In the genomic region with DNA sequence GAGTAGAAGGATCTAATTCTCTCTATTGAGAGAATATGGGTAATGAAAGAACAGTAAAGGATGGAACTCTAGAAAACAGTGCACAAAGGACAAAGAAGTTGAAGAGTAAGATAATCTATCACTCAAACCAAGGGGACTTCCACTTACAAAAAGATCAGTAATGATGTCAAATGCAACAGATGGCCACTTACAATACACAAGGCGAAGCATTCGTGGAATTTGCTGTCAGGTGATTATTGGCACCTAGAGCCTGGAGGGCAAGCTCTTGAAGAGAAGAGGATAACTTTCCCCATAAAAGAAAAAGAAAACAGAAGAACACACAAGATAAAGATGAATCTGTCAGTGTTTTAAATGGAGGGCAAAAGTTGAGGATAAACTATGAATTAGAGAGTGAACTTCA, we compare ENCODE assay signal across 18 cellular contexts.
DNase-seq lines count a peak whose midpoint lies in the region; ATAC-seq, FAIRE-seq and TF ChIP-seq lines count a peak whose summit lies in the region.
"Had no signal": no experiment of that assay in that cellular context is flagged by ENCODE, and none has a peak within 500 bp of the region (broad histone marks: within the 10 kb centered on the region; RNA-seq: fewer than 3 reads in every experiment).

No MANE protein-coding gene starts in this region.

- H3K18ac ChIP-seq in IMR-90 (ENCODE audit: low read depth, low read length): peak overlapping the region; percentile 98
- H3K18ac ChIP-seq in H1 (ENCODE audit: extremely low read depth, low read length): no peak overlapping the region

- H3K23ac ChIP-seq in IMR-90 (ENCODE audit: low read depth, low read length): peak overlapping the region; percentile 84
- no peak overlapping the region for H3K23ac ChIP-seq in H1 (ENCODE audit: insufficient read length)

- H2BK20ac ChIP-seq in IMR-90 (ENCODE audit: low read depth, low read length) (peak overlapping the region; percentile 98), H1 (ENCODE audit: low read length) (no peak overlapping the region)

- DNase-seq in NCI-H82 (lab: John Stamatoyannopoulos, UW) (peak; percentile 12), NCI-H82 treated with DMSO at 0.1 percent for 48 hours (lab: John Stamatoyannopoulos, UW; ENCODE audit: unreplicated experiment) (no peak), IMR-90 (no peak), H1 (ENCODE audit: low read depth in 1 of 2, low spot score in 2 of 2) (no peak), H54 (ENCODE audit: insufficient read length, low spot score) (no peak), cortex of kidney (lab: John Stamatoyannopoulos, UW) (no peak), erythroblast (lab: John Stamatoyannopoulos, UW) (no peak)
- DNase-seq: CD8-positive, alpha-beta T cell; COR-L47; DMS79; GOT3 had no signal

- in situ Hi-C loops in IMR-90 (cut with MboI; ENCODE audit: low sequenced_read_pairs): no loop called here

- ATAC-seq in IMR-90 (ENCODE audit: low read depth): no peak
- ATAC-seq: CD8-positive, alpha-beta T cell; GM12878; K562 had no signal

- H2BK15ac ChIP-seq in IMR-90 (ENCODE audit: low read depth, low read length) (peak overlapping the region; percentile 100), H1 (ENCODE audit: low read length) (no peak overlapping the region)

- H2BK12ac ChIP-seq in H1 (ENCODE audit: low read depth, low read length): no peak overlapping the region

- H4K20me1 ChIP-seq in IMR-90 (ENCODE audit: insufficient read depth, low read length) (no peaks in the 10 kb centered on the region), H1 (replicated peaks in 1 of 2; ENCODE audit: control insufficient read depth in 1 of 2, insufficient read depth in 2 of 2, low read length in 2 of 2) (no peaks in the 10 kb centered on the region)

- peak overlapping the region; percentile 98 for H2BK5ac ChIP-seq in IMR-90 (ENCODE audit: low read depth, low read length, poor library complexity, severe bottlenecking)
- no peak overlapping the region for H2BK5ac ChIP-seq in H1 (ENCODE audit: low read depth, low read length)

- H3K56ac ChIP-seq in IMR-90 (ENCODE audit: extremely low read depth, insufficient read depth, low read length): no peak overlapping the region
- H3K56ac ChIP-seq in H1 (replicated peaks; ENCODE audit: insufficient read length, low read depth, low read length): no peak overlapping the region

- H3K4me1 ChIP-seq in IMR-90 (ENCODE audit: control insufficient read depth, insufficient read depth, low read length): peaks cover 29% of the 10 kb centered on the region
- H3K4me1 ChIP-seq in H1 (replicated peaks in 1 of 4; ENCODE audit: control insufficient read depth in 3 of 4, insufficient read depth in 4 of 4, low read length in 3 of 4): no peaks in the 10 kb centered on the region
- H3K4me1 ChIP-seq in skeletal muscle satellite cell (ENCODE audit: control insufficient read depth, insufficient read depth, low read length): peaks cover 28% of the 10 kb centered on the region

- no peak overlapping the region for H2AK9ac ChIP-seq in IMR-90 (replicated peaks; ENCODE audit: low read depth, low read length, poor library complexity)

- TF ChIP-seq CTCF in IMR-90 (conservative IDR thresholded peaks at IDR 0.05; ENCODE audit: low read depth, low read length) (no peak), H1 (IDR thresholded peaks at IDR 0.05; ENCODE audit: control extremely low read depth in 1 of 3, insufficient read depth in 1 of 3, low read depth in 1 of 3, low read length in 3 of 3) (no peak)

- H2BK120ac ChIP-seq in IMR-90 (ENCODE audit: low read depth, low read length) (peak overlapping the region; percentile 97), H1 (replicated peaks; ENCODE audit: low read depth, low read length) (no peak overlapping the region)

- H3K27me3 ChIP-seq in IMR-90 (ENCODE audit: control insufficient read depth, insufficient read depth, low read length) (no peaks in the 10 kb centered on the region), H1 (replicated peaks in 1 of 4; ENCODE audit: control insufficient read depth in 3 of 4, extremely low read depth in 1 of 4, insufficient read depth in 3 of 4, low read length in 3 of 4) (no peaks in the 10 kb centered on the region), skeletal muscle satellite cell (ENCODE audit: control insufficient read depth, insufficient read depth, low read length) (no peaks in the 10 kb centered on the region)

- no peak overlapping the region for H3K9ac ChIP-seq in IMR-90 (ENCODE audit: low read depth, low read length)
- H3K9ac ChIP-seq in H1 (replicated peaks in 1 of 4; ENCODE audit: extremely low read depth in 1 of 4, low read depth in 3 of 4, low read length in 3 of 4): no peak overlapping the region
- peak overlapping the region; percentile 71 for H3K9ac ChIP-seq in skeletal muscle satellite cell (ENCODE audit: low read depth, low read length)

- no peak overlapping the region for H3K4me3 ChIP-seq in IMR-90 (ENCODE audit: insufficient read depth, low read depth, low read length)
- no peak overlapping the region for H3K4me3 ChIP-seq in H1 (ENCODE audit: extremely low read depth in 1 of 4, insufficient read depth in 2 of 4, low read depth in 3 of 4, low read length in 4 of 4)
- H3K4me3 ChIP-seq in skeletal muscle satellite cell (ENCODE audit: low read length): no peak overlapping the region
- H3K4me3 ChIP-seq: A549, GM12878, K562 had no signal

- H4K5ac ChIP-seq in IMR-90 (ENCODE audit: low read depth, low read length) (peak overlapping the region; percentile 94), H1 (ENCODE audit: insufficient read length, low read depth, low read length) (no peak overlapping the region)

- H3K36me3 ChIP-seq in IMR-90 (ENCODE audit: control insufficient read depth, insufficient read depth, low read length) (no peaks in the 10 kb centered on the region), H1 (ENCODE audit: control insufficient read depth in 2 of 4, insufficient read depth in 4 of 4, low read length in 3 of 4) (no peaks in the 10 kb centered on the region), skeletal muscle satellite cell (ENCODE audit: insufficient read depth, low read length) (no peaks in the 10 kb centered on the region)

- H2AFZ ChIP-seq in IMR-90 (replicated peaks; ENCODE audit: low read length, poor library complexity) (no peak overlapping the region), H1 (ENCODE audit: low read length) (no peak overlapping the region)

- dilution Hi-C loops in IMR-90 (cut with HindIII; ENCODE audit: low sequenced_read_pairs, unreplicated experiment): no loop called here

- TF ChIP-seq RAD21 in IMR-90 (IDR thresholded peaks at IDR 0.05; ENCODE audit: low read length) (no peak), H1 (IDR thresholded peaks at IDR 0.05 in 1 of 2, conservative IDR thresholded peaks at IDR 0.05 in 1 of 2; ENCODE audit: low read depth in 2 of 2, low read length in 2 of 2) (no peak)

- H3K79me1 ChIP-seq in IMR-90 (ENCODE audit: low read depth in 1 of 2, low read length in 2 of 2) (no peaks in the 10 kb centered on the region; a peak in 1 of 4 replicates), H1 (ENCODE audit: low read depth, low read length) (no peaks in the 10 kb centered on the region)

- TF ChIP-seq POLR2A in IMR-90 (IDR thresholded peaks at IDR 0.05; ENCODE audit: low read depth, low read length) (no peak), H1 (IDR thresholded peaks at IDR 0.05; ENCODE audit: control extremely low read depth in 1 of 2, low read depth in 2 of 2, low read length in 2 of 2) (no peak), H54 (IDR thresholded peaks at IDR 0.05; ENCODE audit: low read depth, low read length) (no peak), erythroblast (IDR thresholded peaks at IDR 0.05; ENCODE audit: low read length) (no peak)

- H4K8ac ChIP-seq in IMR-90 (ENCODE audit: low read depth in 2 of 2, low read length in 2 of 2): peak overlapping the region; percentile 74 to 97
- no peak overlapping the region for H4K8ac ChIP-seq in H1 (ENCODE audit: extremely low read depth, insufficient read depth, low read length)

- H2AK5ac ChIP-seq in IMR-90 (ENCODE audit: low read depth, low read length) (peak overlapping the region; percentile 96), H1 (ENCODE audit: low read depth, low read length) (no peak overlapping the region)

- H3K4me2 ChIP-seq in IMR-90 (ENCODE audit: low read depth, low read length): no peak overlapping the region
- H3K4me2 ChIP-seq in H1 (ENCODE audit: insufficient read depth in 1 of 2, low read depth in 2 of 2, low read length in 2 of 2): no peak overlapping the region
- H3K4me2 ChIP-seq in skeletal muscle satellite cell (ENCODE audit: low read length): no peak overlapping the region

- H3K9me1 ChIP-seq in IMR-90 (ENCODE audit: insufficient read depth, low read length): peaks cover 18% of the 10 kb centered on the region

- no TSS peak for BruUV-seq in IMR-90 (replicated peaks; lab: Mats Ljungman, UMichigan)

- no peaks in the 10 kb centered on the region for H3K23me2 ChIP-seq in H1 (ENCODE audit: low read depth, low read length)

- no CpG with 5 or more reads among the region's 2 CpGs for WGBS in IMR-90 (ENCODE audit: extremely low coverage in 2 of 2, insufficient read length in 1 of 2), 2 experiments
- WGBS in H1 (ENCODE audit: extremely low coverage in 1 of 2, insufficient coverage in 1 of 2, insufficient read length in 1 of 2, insufficient replicate concordance in 2 of 2, low coverage in 1 of 2, low lambda C conversion rate in 2 of 2, missing lambda C conversion rate in 1 of 2), 2 experiments: 88% methylated on average over 2 of the region's 2 CpGs; no CpG with 5 or more reads in 1 of the 2 experiments

- H3K27ac ChIP-seq in IMR-90 (ENCODE audit: insufficient read depth, low read length): peak overlapping the region; percentile 57; the same call in 1 of the 2 replicates
- H3K27ac ChIP-seq in H1 (ENCODE audit: low read depth, low read length): no peak overlapping the region
- H3K27ac ChIP-seq: HL-60 had no signal

- H4K91ac ChIP-seq in IMR-90 (ENCODE audit: insufficient read depth, low read depth, low read length) (peak overlapping the region; percentile 93), H1 (replicated peaks; ENCODE audit: insufficient read length, low read length) (no peak overlapping the region)

- no peak for TF ChIP-seq EP300 in H1 (IDR thresholded peaks at IDR 0.05; ENCODE audit: borderline replicate concordance in 1 of 2, low read depth in 2 of 2, low read length in 2 of 2)

- intact Hi-C loops in IMR-90 (cut with micrococcal nuclease): loop anchor here (5.0 kb wide), 1 partner anchor 129 kb away; no protein-coding TSS in a partner anchor

- CTCF ChIA-PET in IMR-90 (lab: Yijun Ruan, JAX): interaction anchor here (0.9 to 2.2 kb wide), 2 partner anchors 12 to 266 kb away, joined by 3 to 9 read pairs; no protein-coding TSS in a partner anchor
- CTCF ChIA-PET in H1 (lab: Charles Lee; ENCODE audit: partially characterized antibody): interaction anchor here (0.8 to 1.3 kb wide), 3 partner anchors 9 to 20 kb away, joined by 3 to 4 read pairs (median 3); no protein-coding TSS in a partner anchor

- H3K79me2 ChIP-seq in H1 (ENCODE audit: control insufficient read depth in 1 of 2, insufficient read depth in 2 of 2, low read length in 2 of 2): no peaks in the 10 kb centered on the region

- FAIRE-seq in H1 (lab: Jason Lieb, UNC) (no peak), H54 (lab: Jason Lieb, UNC) (no peak)
- FAIRE-seq: A549, D721Med, GM12878, GM18507, K562 had no signal

- H3K9me3 ChIP-seq in IMR-90 (ENCODE audit: control insufficient read depth, insufficient read depth, low read length) (no peaks in the 10 kb centered on the region), H1 (ENCODE audit: insufficient read depth in 2 of 2, low read depth in 1 of 2, low read length in 1 of 2) (no peaks in the 10 kb centered on the region; a peak in 1 of 4 replicates), skeletal muscle satellite cell (replicated peaks; ENCODE audit: low read length) (no peaks in the 10 kb centered on the region)
- H3K9me3 ChIP-seq: A549 had no signal

- peak overlapping the region; percentile 82 for H3K14ac ChIP-seq in IMR-90 (replicated peaks; ENCODE audit: low read depth, low read length)
- no peak overlapping the region for H3K14ac ChIP-seq in H1 (ENCODE audit: insufficient read length)

- POLR2A ChIA-PET in IMR-90 (lab: Charles Lee; ENCODE audit: unreplicated experiment) (interaction anchor here (0.7 kb wide), 1 partner anchor 63 kb away, joined by 4 read pairs; no protein-coding TSS in a partner anchor), H1 (lab: Charles Lee; ENCODE audit: partially characterized antibody) (no interaction called here)

- peak overlapping the region; percentile 88 for H3K4ac ChIP-seq in IMR-90 (ENCODE audit: low read depth, low read length)
- H3K4ac ChIP-seq in H1 (replicated peaks; ENCODE audit: insufficient read length, low read depth, low read length): no peak overlapping the region
